ENCODE assay signal across 1 cellular context in the genomic region with DNA sequence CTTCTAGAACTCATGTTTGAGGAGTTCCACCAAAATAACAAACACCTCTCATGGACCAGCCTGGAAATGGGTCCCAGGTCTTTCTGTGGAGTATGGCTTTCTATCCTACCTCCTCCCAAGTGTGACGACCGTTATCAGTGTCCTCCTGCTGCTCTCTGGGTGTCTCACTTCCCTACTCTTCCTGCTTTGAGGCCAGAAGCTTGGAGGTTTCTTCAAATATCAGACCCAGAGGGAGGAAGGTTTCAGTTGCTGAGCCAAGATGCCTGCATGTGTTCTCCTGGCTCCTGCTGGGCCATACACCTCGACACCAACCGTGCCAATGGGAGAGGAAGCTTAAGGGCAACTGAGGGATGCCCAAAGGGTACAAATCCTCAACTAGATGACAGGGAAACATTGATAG.
TF ChIP-seq lines count a peak whose summit lies in the region.

No MANE protein-coding gene starts in this region.

TF ChIP-seq in K562, 482 proteins besides CTCF, POLR2A, EP300 and RAD21 (continued from another document and continues in another):
- TF ChIP-seq, protein P1, sequence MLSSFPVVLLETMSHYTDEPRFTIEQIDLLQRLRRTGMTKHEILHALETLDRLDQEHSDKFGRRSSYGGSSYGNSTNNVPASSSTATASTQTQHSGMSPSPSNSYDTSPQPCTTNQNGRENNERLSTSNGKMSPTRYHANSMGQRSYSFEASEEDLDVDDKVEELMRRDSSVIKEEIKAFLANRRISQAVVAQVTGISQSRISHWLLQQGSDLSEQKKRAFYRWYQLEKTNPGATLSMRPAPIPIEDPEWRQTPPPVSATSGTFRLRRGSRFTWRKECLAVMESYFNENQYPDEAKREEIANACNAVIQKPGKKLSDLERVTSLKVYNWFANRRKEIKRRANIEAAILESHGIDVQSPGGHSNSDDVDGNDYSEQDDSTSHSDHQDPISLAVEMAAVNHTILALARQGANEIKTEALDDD (IDR thresholded peaks at IDR 0.05), result no peak
- TF ChIP-seq BCL6 (CRISPR knock-in tag; IDR thresholded peaks at IDR 0.05) (no peak), NRF1 (conservative IDR thresholded peaks at IDR 0.05 in 1 of 2, IDR thresholded peaks at IDR 0.05 in 1 of 2) (no peak), FOXP1 (CRISPR knock-in tag; IDR thresholded peaks at IDR 0.05) (no peak), PCBP2 (IDR thresholded peaks at IDR 0.05; ENCODE audit: low read depth, low read length, poor library complexity, severe bottlenecking) (no peak), L3MBTL2 (IDR thresholded peaks at IDR 0.05) (peak; percentile 26; the same call in 1 of the 2 replicates), ARID2 (IDR thresholded peaks at IDR 0.05) (no peak), ZBTB7A (IDR thresholded peaks at IDR 0.05; ENCODE audit: borderline replicate concordance, control insufficient read depth, low read depth, low read length) (no peak), POLR2G (IDR thresholded peaks at IDR 0.05; ENCODE audit: low read depth, low read length) (no peak), SNIP1 (IDR thresholded peaks at IDR 0.05; ENCODE audit: low read depth) (no peak), ATF1 (CRISPR knock-in tag; IDR thresholded peaks at IDR 0.05) (no peak), ATF1 (tag; IDR thresholded peaks at IDR 0.05) (no peak), RHOXF2B (CRISPR knock-in tag; conservative IDR thresholded peaks at IDR 0.05) (no peak), HOXB6 (CRISPR knock-in tag; IDR thresholded peaks at IDR 0.05; ENCODE audit: borderline replicate concordance) (no peak), CHD2 (IDR thresholded peaks at IDR 0.05; ENCODE audit: low read depth, low read length) (no peak), FOS (IDR thresholded peaks at IDR 0.05; ENCODE audit: extremely low read depth, insufficient read length) (no peak), CAMTA2 (CRISPR knock-in tag; conservative IDR thresholded peaks at IDR 0.05) (no peak)
- TF ChIP-seq, protein P2, sequence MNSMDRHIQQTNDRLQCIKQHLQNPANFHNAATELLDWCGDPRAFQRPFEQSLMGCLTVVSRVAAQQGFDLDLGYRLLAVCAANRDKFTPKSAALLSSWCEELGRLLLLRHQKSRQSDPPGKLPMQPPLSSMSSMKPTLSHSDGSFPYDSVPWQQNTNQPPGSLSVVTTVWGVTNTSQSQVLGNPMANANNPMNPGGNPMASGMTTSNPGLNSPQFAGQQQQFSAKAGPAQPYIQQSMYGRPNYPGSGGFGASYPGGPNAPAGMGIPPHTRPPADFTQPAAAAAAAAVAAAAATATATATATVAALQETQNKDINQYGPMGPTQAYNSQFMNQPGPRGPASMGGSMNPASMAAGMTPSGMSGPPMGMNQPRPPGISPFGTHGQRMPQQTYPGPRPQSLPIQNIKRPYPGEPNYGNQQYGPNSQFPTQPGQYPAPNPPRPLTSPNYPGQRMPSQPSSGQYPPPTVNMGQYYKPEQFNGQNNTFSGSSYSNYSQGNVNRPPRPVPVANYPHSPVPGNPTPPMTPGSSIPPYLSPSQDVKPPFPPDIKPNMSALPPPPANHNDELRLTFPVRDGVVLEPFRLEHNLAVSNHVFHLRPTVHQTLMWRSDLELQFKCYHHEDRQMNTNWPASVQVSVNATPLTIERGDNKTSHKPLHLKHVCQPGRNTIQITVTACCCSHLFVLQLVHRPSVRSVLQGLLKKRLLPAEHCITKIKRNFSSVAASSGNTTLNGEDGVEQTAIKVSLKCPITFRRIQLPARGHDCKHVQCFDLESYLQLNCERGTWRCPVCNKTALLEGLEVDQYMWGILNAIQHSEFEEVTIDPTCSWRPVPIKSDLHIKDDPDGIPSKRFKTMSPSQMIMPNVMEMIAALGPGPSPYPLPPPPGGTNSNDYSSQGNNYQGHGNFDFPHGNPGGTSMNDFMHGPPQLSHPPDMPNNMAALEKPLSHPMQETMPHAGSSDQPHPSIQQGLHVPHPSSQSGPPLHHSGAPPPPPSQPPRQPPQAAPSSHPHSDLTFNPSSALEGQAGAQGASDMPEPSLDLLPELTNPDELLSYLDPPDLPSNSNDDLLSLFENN (IDR thresholded peaks at IDR 0.05; ENCODE audit: low read depth in 2 of 2, low read length in 2 of 2), result no peak
- TF ChIP-seq, protein P3, sequence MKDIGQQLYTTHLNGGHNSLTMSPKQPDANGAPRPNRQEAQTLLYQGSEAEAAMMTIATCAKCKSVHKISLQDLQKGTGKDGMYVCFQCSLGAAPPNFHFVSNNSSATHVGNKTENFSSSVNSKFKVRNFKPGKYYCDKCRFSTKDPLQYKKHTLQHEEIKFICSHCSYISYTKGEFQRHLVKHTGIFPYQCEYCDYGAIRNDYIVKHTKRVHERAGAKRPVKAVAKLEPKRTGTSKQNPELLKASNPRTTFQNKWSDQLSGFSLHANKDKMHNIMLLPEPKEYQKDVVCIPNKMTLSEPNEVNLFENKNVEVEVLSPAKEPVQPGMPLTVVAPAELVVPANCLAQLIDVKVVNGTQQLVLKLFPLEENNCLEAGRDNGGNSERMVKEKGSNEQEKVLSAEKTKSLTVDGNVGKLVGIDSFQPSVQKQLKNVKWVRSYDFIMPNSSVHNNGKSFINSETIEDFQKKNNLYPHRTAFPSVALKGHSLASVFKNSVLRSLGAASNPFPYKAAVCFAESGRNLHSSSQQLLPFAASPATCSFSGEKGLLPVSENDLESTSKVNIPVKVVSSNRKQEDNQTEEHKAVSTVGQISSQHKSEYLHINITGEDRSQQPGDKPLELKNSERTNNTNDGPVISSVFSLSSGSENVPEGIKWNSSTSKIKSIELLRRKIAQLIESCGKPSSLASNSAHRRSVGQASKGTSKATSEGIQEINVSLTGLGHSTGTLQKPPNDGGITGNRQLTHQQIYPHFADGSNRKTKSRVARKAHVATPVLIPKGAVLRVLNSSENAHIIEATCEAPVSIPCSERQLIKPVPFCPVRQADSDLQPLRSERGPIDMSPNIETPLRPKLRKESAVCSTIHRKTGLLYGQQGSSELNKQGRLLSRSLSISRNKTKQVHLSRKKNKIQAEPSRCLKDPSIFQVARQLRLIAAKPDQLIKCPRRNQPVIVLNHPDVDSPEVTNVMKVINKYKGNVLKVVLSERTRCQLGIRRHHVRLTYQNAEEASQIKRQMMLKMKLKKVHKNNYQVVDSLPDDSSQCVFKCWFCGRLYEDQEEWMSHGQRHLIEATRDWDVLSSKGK (CRISPR knock-in tag; IDR thresholded peaks at IDR 0.05), result no peak
- TF ChIP-seq, protein P4, sequence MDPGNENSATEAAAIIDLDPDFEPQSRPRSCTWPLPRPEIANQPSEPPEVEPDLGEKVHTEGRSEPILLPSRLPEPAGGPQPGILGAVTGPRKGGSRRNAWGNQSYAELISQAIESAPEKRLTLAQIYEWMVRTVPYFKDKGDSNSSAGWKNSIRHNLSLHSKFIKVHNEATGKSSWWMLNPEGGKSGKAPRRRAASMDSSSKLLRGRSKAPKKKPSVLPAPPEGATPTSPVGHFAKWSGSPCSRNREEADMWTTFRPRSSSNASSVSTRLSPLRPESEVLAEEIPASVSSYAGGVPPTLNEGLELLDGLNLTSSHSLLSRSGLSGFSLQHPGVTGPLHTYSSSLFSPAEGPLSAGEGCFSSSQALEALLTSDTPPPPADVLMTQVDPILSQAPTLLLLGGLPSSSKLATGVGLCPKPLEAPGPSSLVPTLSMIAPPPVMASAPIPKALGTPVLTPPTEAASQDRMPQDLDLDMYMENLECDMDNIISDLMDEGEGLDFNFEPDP (CRISPR knock-in tag; IDR thresholded peaks at IDR 0.05), result 0 out of 2 replicates have a peak, but pooled peaks have one; percentile 30
- TF ChIP-seq, protein P5, sequence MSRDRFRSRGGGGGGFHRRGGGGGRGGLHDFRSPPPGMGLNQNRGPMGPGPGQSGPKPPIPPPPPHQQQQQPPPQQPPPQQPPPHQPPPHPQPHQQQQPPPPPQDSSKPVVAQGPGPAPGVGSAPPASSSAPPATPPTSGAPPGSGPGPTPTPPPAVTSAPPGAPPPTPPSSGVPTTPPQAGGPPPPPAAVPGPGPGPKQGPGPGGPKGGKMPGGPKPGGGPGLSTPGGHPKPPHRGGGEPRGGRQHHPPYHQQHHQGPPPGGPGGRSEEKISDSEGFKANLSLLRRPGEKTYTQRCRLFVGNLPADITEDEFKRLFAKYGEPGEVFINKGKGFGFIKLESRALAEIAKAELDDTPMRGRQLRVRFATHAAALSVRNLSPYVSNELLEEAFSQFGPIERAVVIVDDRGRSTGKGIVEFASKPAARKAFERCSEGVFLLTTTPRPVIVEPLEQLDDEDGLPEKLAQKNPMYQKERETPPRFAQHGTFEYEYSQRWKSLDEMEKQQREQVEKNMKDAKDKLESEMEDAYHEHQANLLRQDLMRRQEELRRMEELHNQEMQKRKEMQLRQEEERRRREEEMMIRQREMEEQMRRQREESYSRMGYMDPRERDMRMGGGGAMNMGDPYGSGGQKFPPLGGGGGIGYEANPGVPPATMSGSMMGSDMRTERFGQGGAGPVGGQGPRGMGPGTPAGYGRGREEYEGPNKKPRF (IDR thresholded peaks at IDR 0.05; ENCODE audit: low read depth, low read length), result no peak
- TF ChIP-seq, protein P6, sequence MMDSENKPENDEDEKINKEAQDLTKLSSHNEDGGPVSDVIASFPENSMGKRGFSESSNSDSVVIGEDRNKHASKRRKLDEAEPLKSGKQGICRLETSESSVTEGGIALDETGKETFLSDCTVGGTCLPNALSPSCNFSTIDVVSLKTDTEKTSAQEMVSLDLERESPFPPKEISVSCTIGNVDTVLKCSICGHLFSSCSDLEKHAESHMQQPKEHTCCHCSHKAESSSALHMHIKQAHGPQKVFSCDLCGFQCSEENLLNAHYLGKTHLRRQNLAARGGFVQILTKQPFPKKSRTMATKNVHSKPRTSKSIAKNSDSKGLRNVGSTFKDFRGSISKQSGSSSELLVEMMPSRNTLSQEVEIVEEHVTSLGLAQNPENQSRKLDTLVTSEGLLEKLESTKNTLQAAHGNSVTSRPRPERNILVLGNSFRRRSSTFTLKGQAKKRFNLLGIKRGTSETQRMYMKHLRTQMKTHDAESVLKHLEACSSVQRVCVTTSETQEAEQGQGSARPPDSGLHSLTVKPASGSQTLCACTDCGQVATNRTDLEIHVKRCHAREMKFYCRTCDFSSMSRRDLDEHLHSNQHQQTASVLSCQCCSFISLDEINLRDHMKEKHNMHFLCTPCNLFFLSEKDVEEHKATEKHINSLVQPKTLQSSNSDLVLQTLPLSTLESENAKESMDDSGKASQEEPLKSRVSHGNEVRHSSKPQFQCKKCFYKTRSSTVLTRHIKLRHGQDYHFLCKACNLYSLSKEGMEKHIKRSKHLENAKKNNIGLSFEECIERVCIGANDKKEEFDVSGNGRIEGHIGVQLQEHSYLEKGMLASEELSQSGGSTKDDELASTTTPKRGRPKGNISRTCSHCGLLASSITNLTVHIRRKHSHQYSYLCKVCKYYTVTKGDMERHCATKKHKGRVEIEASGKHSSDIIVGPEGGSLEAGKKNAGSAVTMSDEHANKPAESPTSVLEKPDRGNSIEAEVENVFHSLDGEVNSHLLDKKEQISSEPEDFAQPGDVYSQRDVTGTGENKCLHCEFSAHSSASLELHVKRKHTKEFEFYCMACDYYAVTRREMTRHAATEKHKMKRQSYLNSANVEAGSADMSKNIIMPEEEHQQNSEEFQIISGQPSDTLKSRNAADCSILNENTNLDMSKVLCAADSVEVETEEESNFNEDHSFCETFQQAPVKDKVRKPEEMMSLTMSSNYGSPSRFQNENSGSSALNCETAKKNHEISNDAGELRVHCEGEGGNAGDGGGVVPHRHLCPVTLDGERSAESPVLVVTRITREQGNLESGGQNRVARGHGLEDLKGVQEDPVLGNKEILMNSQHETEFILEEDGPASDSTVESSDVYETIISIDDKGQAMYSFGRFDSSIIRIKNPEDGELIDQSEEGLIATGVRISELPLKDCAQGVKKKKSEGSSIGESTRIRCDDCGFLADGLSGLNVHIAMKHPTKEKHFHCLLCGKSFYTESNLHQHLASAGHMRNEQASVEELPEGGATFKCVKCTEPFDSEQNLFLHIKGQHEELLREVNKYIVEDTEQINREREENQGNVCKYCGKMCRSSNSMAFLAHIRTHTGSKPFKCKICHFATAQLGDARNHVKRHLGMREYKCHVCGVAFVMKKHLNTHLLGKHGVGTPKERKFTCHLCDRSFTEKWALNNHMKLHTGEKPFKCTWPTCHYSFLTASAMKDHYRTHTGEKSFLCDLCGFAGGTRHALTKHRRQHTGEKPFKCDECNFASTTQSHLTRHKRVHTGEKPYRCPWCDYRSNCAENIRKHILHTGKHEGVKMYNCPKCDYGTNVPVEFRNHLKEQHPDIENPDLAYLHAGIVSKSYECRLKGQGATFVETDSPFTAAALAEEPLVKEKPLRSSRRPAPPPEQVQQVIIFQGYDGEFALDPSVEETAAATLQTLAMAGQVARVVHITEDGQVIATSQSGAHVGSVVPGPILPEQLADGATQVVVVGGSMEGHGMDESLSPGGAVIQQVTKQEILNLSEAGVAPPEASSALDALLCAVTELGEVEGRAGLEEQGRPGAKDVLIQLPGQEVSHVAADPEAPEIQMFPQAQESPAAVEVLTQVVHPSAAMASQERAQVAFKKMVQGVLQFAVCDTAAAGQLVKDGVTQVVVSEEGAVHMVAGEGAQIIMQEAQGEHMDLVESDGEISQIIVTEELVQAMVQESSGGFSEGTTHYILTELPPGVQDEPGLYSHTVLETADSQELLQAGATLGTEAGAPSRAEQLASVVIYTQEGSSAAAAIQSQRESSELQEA (IDR thresholded peaks at IDR 0.05; ENCODE audit: low read depth), result no peak
- TF ChIP-seq, protein P7, sequence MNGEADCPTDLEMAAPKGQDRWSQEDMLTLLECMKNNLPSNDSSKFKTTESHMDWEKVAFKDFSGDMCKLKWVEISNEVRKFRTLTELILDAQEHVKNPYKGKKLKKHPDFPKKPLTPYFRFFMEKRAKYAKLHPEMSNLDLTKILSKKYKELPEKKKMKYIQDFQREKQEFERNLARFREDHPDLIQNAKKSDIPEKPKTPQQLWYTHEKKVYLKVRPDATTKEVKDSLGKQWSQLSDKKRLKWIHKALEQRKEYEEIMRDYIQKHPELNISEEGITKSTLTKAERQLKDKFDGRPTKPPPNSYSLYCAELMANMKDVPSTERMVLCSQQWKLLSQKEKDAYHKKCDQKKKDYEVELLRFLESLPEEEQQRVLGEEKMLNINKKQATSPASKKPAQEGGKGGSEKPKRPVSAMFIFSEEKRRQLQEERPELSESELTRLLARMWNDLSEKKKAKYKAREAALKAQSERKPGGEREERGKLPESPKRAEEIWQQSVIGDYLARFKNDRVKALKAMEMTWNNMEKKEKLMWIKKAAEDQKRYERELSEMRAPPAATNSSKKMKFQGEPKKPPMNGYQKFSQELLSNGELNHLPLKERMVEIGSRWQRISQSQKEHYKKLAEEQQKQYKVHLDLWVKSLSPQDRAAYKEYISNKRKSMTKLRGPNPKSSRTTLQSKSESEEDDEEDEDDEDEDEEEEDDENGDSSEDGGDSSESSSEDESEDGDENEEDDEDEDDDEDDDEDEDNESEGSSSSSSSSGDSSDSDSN (IDR thresholded peaks at IDR 0.05; ENCODE audit: borderline replicate concordance in 1 of 2, low read depth in 2 of 2, low read length in 2 of 2), result 0 out of 4 replicates have a peak, but pooled peaks of 1 of the 2 experiments have one; percentile 48
